ENCODE assay signal across 11 cellular contexts in genomic region chr19:49442354-49442753, GRCh38. TPM values are rescaled to one million over a fixed set of nuclear protein-coding genes. Genes with fewer than 3 reads are reported as not detected.
DNase-seq lines count a peak whose midpoint lies in the region; ATAC-seq and TF ChIP-seq lines count a peak whose summit lies in the region.
"Had no signal": no experiment of that assay in that cellular context is flagged by ENCODE, and none has a peak within 500 bp of the region (broad histone marks: within the 10 kb centered on the region; RNA-seq: fewer than 3 reads in every experiment).

No MANE protein-coding gene starts in this region.

- H3K4me3 ChIP-seq in Caco-2 (ENCODE audit: low read depth, low read length) (peak overlapping the region; percentile 65), MM.1S (ENCODE audit: low read length) (0 out of 2 replicates have a peak overlapping the region, but pooled peaks have one; percentile 84), neuronal stem cell (ENCODE audit: low read length in 2 of 2) (peak overlapping the region in 1 of 2 donors; percentile 25)

- no peaks in the 10 kb centered on the region for H3K36me3 ChIP-seq in Caco-2 (ENCODE audit: control insufficient read depth, insufficient read depth, low read length)
- H3K36me3 ChIP-seq in MM.1S (replicated peaks; ENCODE audit: insufficient read depth, low read length) = no peaks in the 10 kb centered on the region
- peaks cover 9 to 10% of the 10 kb centered on the region in 2 donors for H3K36me3 ChIP-seq in neuronal stem cell (replicated peaks in 1 of 2; ENCODE audit: control insufficient read depth in 2 of 2, insufficient read depth in 2 of 2, low read length in 2 of 2)

- H2BK120ac ChIP-seq in neuronal stem cell (ENCODE audit: low read depth, low read length) = no peak overlapping the region

- H3K4me1 ChIP-seq in Caco-2 (0 out of 2 replicates have a peak, but pooled peaks cover 3% of the 10 kb centered on the region), MM.1S (ENCODE audit: low read length) (no peaks in the 10 kb centered on the region), neuronal stem cell (ENCODE audit: control insufficient read depth in 2 of 2, insufficient read depth in 1 of 2, low read depth in 1 of 2, low read length in 2 of 2) (peaks cover 0 to 10% of the 10 kb centered on the region in 2 donors)

- no peaks in the 10 kb centered on the region for H3K9me3 ChIP-seq in Caco-2
- H3K9me3 ChIP-seq in MM.1S (replicated peaks; ENCODE audit: insufficient read depth, low read length) = no peaks in the 10 kb centered on the region
- no peaks in the 10 kb centered on the region for H3K9me3 ChIP-seq in neuronal stem cell (replicated peaks in 1 of 2; ENCODE audit: control insufficient read depth in 2 of 2, insufficient read depth in 1 of 2, low read depth in 1 of 2, low read length in 2 of 2)

- POLR2A ChIA-PET in Caco-2 (lab: Charles Lee) = interaction anchor here (0.5 to 1.0 kb wide), 3 partner anchors 10 to 72 kb away, joined by 3 to 8 read pairs (median 6); partner anchors contain the start of gene ALDH16A1

- H3K79me1 ChIP-seq in neuronal stem cell (ENCODE audit: low read depth, low read length) = peaks cover 1% of the 10 kb centered on the region

- CTCF ChIA-PET in Caco-2 (lab: Charles Lee) = interaction anchor here (0.5 to 1.3 kb wide), 15 partner anchors 9 to 449 kb away, joined by 3 to 8 read pairs (median 5); partner anchors contain the start of genes GFY, GYS1, KASH5 and PIH1D1

- peaks cover 6% of the 10 kb centered on the region; the same call in 1 of the 2 replicates for H3F3A ChIP-seq in MM.1S (ENCODE audit: insufficient read depth, low read length)

- H2BK15ac ChIP-seq in neuronal stem cell (ENCODE audit: low read length) = no peak overlapping the region

- ATAC-seq in HG02588 (IDR thresholded peaks at IDR 0.05; ENCODE audit: unreplicated experiment) (no peak), GM21528 (IDR thresholded peaks at IDR 0.05; ENCODE audit: low FRiP score, unreplicated experiment) (no peak), HG02884 (IDR thresholded peaks at IDR 0.05; ENCODE audit: unreplicated experiment) (no peak)

- peaks cover 6% of the 10 kb centered on the region for H3K27me3 ChIP-seq in Caco-2 (replicated peaks; ENCODE audit: control insufficient read depth, insufficient read depth, low read length)
- peaks cover 48% of the 10 kb centered on the region for H3K27me3 ChIP-seq in MM.1S (replicated peaks; ENCODE audit: insufficient read depth, low read length)
- H3K27me3 ChIP-seq in neuronal stem cell (ENCODE audit: control insufficient read depth in 3 of 3, insufficient read depth in 3 of 3, low read depth in 1 of 3, low read length in 3 of 3) = peaks cover 9 to 50% (median 50%) of the 10 kb centered on the region in 3 experiments

- H3K14ac ChIP-seq in neuronal stem cell (ENCODE audit: low read length) = no peak overlapping the region

- peaks cover 19% of the 10 kb centered on the region for H3K36me3 Mint-ChIP-seq in Caco-2 (ENCODE audit: insufficient read depth, unreplicated experiment)

- DNase-seq in Caco-2 (no peak), MM.1S (no peak), cerebellar cortex (ENCODE audit: low spot score) (peak; percentile 84), neuronal stem cell (ENCODE audit: low spot score) (no peak), NCI-H2227 treated with DMSO at 0.1 percent for 48 hours (lab: John Stamatoyannopoulos, UW) (no peak)

- H2BK12ac ChIP-seq in neuronal stem cell (ENCODE audit: low read length) = no peak overlapping the region

- peaks cover 41% of the 10 kb centered on the region for H3K27me3 Mint-ChIP-seq in Caco-2 (ENCODE audit: insufficient read depth, unreplicated experiment)

- intact Hi-C loops in Caco-2 (cut with micrococcal nuclease; ENCODE audit: unreplicated experiment) = no loop called here

- WGBS in neuronal stem cell (ENCODE audit: extremely low coverage in 2 of 2, insufficient read length in 2 of 2, insufficient replicate concordance in 1 of 2), 2 donors = no CpG with 5 or more reads among the region's 11 CpGs

- no peak for TF ChIP-seq CTCF in Caco-2 (IDR thresholded peaks at IDR 0.05; ENCODE audit: insufficient read depth in 1 of 2, low read depth in 1 of 2, low read length in 1 of 2, severe bottlenecking in 1 of 2, unreplicated experiment in 1 of 2)
- no peak for TF ChIP-seq CTCF in MM.1S (IDR thresholded peaks at IDR 0.05; ENCODE audit: low read length)

- peak overlapping the region; percentile 90; the same call in 1 of the 2 replicates for H3K4me2 ChIP-seq in MM.1S (ENCODE audit: low read depth, low read length)
- peak overlapping the region; percentile 53 for H3K4me2 ChIP-seq in neuronal stem cell (ENCODE audit: insufficient read depth, low read length, poor library complexity, severe bottlenecking)

- H2AFZ ChIP-seq in MM.1S (ENCODE audit: low read length) (no peak overlapping the region), neuronal stem cell (ENCODE audit: low read length) (peak overlapping the region; percentile 99)

- H3K9ac ChIP-seq in MM.1S (ENCODE audit: low read length) (no peak overlapping the region), neuronal stem cell (ENCODE audit: low read depth, low read length, poor library complexity) (no peak overlapping the region)

- no peak overlapping the region for H4K8ac ChIP-seq in neuronal stem cell (ENCODE audit: low read depth, low read length)

- H4K91ac ChIP-seq in neuronal stem cell (ENCODE audit: low read depth, low read length, poor library complexity) = no peak overlapping the region

- no TSS peak for BruUV-seq in Caco-2 (replicated peaks; lab: Mats Ljungman, UMichigan)

- H3K9me3 Mint-ChIP-seq in Caco-2 (ENCODE audit: unreplicated experiment) = peaks cover 8% of the 10 kb centered on the region

- peak overlapping the region; percentile 50 for H3K18ac ChIP-seq in neuronal stem cell (ENCODE audit: low read length)

- no peak overlapping the region for H3K27ac ChIP-seq in MM.1S (ENCODE audit: low read length)
- no peak overlapping the region for H3K27ac ChIP-seq in neuronal stem cell (replicated peaks; ENCODE audit: low read length)

- H3K4me1 Mint-ChIP-seq in Caco-2 (ENCODE audit: low read depth, unreplicated experiment) = peaks cover 23% of the 10 kb centered on the region

- H3K79me2 ChIP-seq in MM.1S (ENCODE audit: low read length) = no peaks in the 10 kb centered on the region

- no peak overlapping the region for H2BK5ac ChIP-seq in neuronal stem cell (ENCODE audit: low read length)

- no peaks in the 10 kb centered on the region for H4K20me1 ChIP-seq in MM.1S (ENCODE audit: insufficient read depth, low read length)

- H3K27ac Mint-ChIP-seq in Caco-2 (ENCODE audit: unreplicated experiment) = peak overlapping the region; percentile 46

- H3K4ac ChIP-seq in neuronal stem cell (ENCODE audit: low read length) = no peak overlapping the region

- peak overlapping the region; percentile 79 for H3K4me3 Mint-ChIP-seq in Caco-2 (ENCODE audit: unreplicated experiment)

- H3K9me2 ChIP-seq in MM.1S (replicated peaks; ENCODE audit: insufficient read depth, low read length) = no peaks in the 10 kb centered on the region

- no peak overlapping the region for H3K23ac ChIP-seq in neuronal stem cell (ENCODE audit: low read depth, low read length, poor library complexity)

- peak overlapping the region; percentile 3 for H2AK5ac ChIP-seq in neuronal stem cell (ENCODE audit: low read depth, low read length)

RNA-seq across cellular contexts. Expression of gene SLC17A7, which starts 1.0 kb away (rescaled TPM):
- total RNA-seq in Caco-2 (2022) = 0.21 and 0.36 TPM in 2 replicates
- polyA plus RNA-seq in neuronal stem cell (2013, experiment 1 of 2) = 2.3 TPM
- 2.0 TPM for polyA plus RNA-seq in neuronal stem cell (2013, experiment 2 of 2)
- total RNA-seq: glomerular endothelial cell had no signal

RNA-seq across cellular contexts. Expression of gene PIH1D1, which starts 9.3 kb away (rescaled TPM):
- 150 and 167 TPM in 2 replicates for total RNA-seq in Caco-2 (2022)
- 94.4 TPM for polyA plus RNA-seq in neuronal stem cell (2013, experiment 1 of 2)
- 94.2 TPM for polyA plus RNA-seq in neuronal stem cell (2013, experiment 2 of 2)

RNA-seq across cellular contexts. Expression of gene ALDH16A1, which starts 10.7 kb away (rescaled TPM):
- 42.1 and 45.0 TPM in 2 replicates for total RNA-seq in Caco-2 (2022)
- 10.8 TPM for polyA plus RNA-seq in neuronal stem cell (2013, experiment 1 of 2)
- polyA plus RNA-seq in neuronal stem cell (2013, experiment 2 of 2) = 11.4 TPM

RNA-seq across cellular contexts. Expression of gene GFY, which starts 17.2 kb away (rescaled TPM):
- 0.25 TPM in 1 of 2 replicates, not detected in the other for total RNA-seq in Caco-2 (2022)
- 1.3 TPM for polyA plus RNA-seq in neuronal stem cell (2013, experiment 1 of 2)
- 1.5 TPM for polyA plus RNA-seq in neuronal stem cell (2013, experiment 2 of 2)
- total RNA-seq: glomerular endothelial cell, HT1080 had no signal

RNA-seq across cellular contexts. Expression of gene PTH2, which starts 19.1 kb away (rescaled TPM):
- not detected in 2 replicates for total RNA-seq in Caco-2 (2022)
- polyA plus RNA-seq in neuronal stem cell (2013, experiment 1 of 2) = 1.4 TPM
- polyA plus RNA-seq in neuronal stem cell (2013, experiment 2 of 2) = 1.6 TPM
- total RNA-seq: glomerular endothelial cell, HT1080, temporal lobe had no signal
